8 cellular contexts compared by ENCODE assay signal in the genomic region with DNA sequence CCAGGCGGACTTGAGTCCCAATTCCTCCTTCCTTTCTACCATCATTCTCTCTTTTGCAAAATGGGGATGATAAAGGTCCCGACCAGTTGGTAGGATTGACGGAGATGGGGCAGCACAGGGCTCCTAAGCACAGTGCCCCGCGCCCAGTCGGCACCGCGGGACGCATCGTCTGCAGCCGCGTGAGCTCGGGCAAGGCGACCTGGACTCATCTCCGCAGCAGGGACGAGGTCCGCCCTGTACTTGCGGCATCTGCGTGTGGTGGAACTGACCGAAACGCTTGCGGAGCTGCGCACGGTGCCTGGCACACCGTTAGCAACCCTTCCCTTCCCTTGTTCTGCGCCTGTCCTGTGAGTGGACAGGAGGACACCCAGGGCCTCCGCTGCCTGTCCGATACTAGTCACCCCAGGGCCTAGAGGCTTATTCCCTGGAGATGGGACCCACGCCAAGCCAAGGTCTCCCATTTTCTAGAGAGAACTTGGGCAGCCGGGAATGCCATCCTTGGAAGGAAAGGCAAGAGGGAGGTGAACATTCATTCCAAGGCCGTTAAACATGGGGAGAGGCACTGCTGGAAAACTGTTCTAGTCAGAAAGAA.
DNase-seq lines count a peak whose midpoint lies in the region; ATAC-seq lines count a peak whose summit lies in the region.

No MANE protein-coding gene starts in this region.

- peak overlapping the region; percentile 55 for H3K4me3 Mint-ChIP-seq in activated T-helper 17 cell treated with anti-CD3 and anti-CD28 coated beads, Interleukin-2, amount 50 U/mL, for 72 hours

- in situ Hi-C loops in KBM-7 (cut with MboI; ENCODE audit: low pct_unique_long_range_greater_than_20kb, low sequenced_read_pairs): loop anchor here (25.0 kb wide), 1 partner anchor 963 kb away; no protein-coding TSS in a partner anchor

- peaks cover 15% of the 10 kb centered on the region for H3K27me3 ChIP-seq in iPS-15b (ENCODE audit: control insufficient read depth, insufficient read depth, low read length)
- H3K27me3 ChIP-seq in skeletal muscle tissue (ENCODE audit: control insufficient read depth in 3 of 3, insufficient read depth in 3 of 3, low read length in 3 of 3): peaks cover 14 to 31% (median 22%) of the 10 kb centered on the region in 3 donors

- no peaks in the 10 kb centered on the region for H3K9me3 ChIP-seq in iPS-15b (ENCODE audit: control insufficient read depth, insufficient read depth, low read length)
- H3K9me3 ChIP-seq in skeletal muscle tissue (ENCODE audit: control insufficient read depth in 3 of 3, low read length in 3 of 3): peaks cover 3 to 6% (median 3%) of the 10 kb centered on the region in 3 donors

- H3K4me1 ChIP-seq in iPS-15b (ENCODE audit: control insufficient read depth, insufficient read depth, low read length) (peaks cover 17% of the 10 kb centered on the region), skeletal muscle tissue (ENCODE audit: control insufficient read depth in 3 of 3, insufficient read depth in 3 of 3, low read length in 3 of 3) (peaks cover 7 to 12% (median 9%) of the 10 kb centered on the region in 3 donors)

- H3K27ac Mint-ChIP-seq in activated T-helper 17 cell treated with anti-CD3 and anti-CD28 coated beads, Interleukin-2, amount 50 U/mL, for 72 hours: no peak overlapping the region

- peak; percentile 14 for ATAC-seq in GM21529 (IDR thresholded peaks at IDR 0.05; ENCODE audit: unreplicated experiment)
- peak; percentile 28 for ATAC-seq in activated T-helper 17 cell treated with anti-CD3 and anti-CD28 coated beads, Interleukin-2, amount 50 U/mL, for 72 hours (replicated peaks)

- no peak overlapping the region for H3K27ac ChIP-seq in skeletal muscle tissue (ENCODE audit: low read depth, low read length)

- H3K9ac ChIP-seq in iPS-15b (ENCODE audit: low read depth, low read length) (peak overlapping the region; percentile 37), skeletal muscle tissue (ENCODE audit: low read depth in 1 of 3, low read length in 3 of 3) (peak overlapping the region in 1 of 3 donors; percentile 45)

- H3K36me3 Mint-ChIP-seq in activated T-helper 17 cell treated with anti-CD3 and anti-CD28 coated beads, Interleukin-2, amount 50 U/mL, for 72 hours (ENCODE audit: low read depth): no peaks in the 10 kb centered on the region

- H3K9me3 Mint-ChIP-seq in activated T-helper 17 cell treated with anti-CD3 and anti-CD28 coated beads, Interleukin-2, amount 50 U/mL, for 72 hours: no peaks in the 10 kb centered on the region

- H3K4me3 ChIP-seq in iPS-15b (ENCODE audit: low read depth, low read length) (peak overlapping the region; percentile 58), skeletal muscle tissue (ENCODE audit: low read length in 3 of 3) (peak overlapping the region; percentile 52 to 60 (median 60))

- H3K36me3 ChIP-seq in iPS-15b (ENCODE audit: control insufficient read depth, insufficient read depth, low read length) (peaks cover 3% of the 10 kb centered on the region), skeletal muscle tissue (ENCODE audit: control insufficient read depth in 3 of 3, insufficient read depth in 3 of 3, low read length in 3 of 3) (no peaks in the 10 kb centered on the region)

- H3K4me1 Mint-ChIP-seq in activated T-helper 17 cell treated with anti-CD3 and anti-CD28 coated beads, Interleukin-2, amount 50 U/mL, for 72 hours: no peaks in the 10 kb centered on the region

- DNase-seq in HUDEP-2 (lab: John Stamatoyannopoulos, UW; ENCODE audit: unreplicated experiment in 76 of 76) (no peak), KBM-7 (no peak), NCI-H1417 treated with DMSO at 0.1 percent for 48 hours (lab: John Stamatoyannopoulos, UW) (no peak), NCI-H524 treated with DMSO at 0.1 percent for 48 hours (lab: John Stamatoyannopoulos, UW) (no peak)

- peaks cover 36% of the 10 kb centered on the region for H3K27me3 Mint-ChIP-seq in activated T-helper 17 cell treated with anti-CD3 and anti-CD28 coated beads, Interleukin-2, amount 50 U/mL, for 72 hours
